Comparison of ENCODE assay signal across 12 cellular contexts in genomic region chr15:33069161-33069560, GRCh38.
DNase-seq lines count a peak whose midpoint lies in the region; ATAC-seq and TF ChIP-seq lines count a peak whose summit lies in the region.
"Had no signal": no experiment of that assay in that cellular context is flagged by ENCODE, and none has a peak within 500 bp of the region (broad histone marks: within the 10 kb centered on the region; RNA-seq: fewer than 3 reads in every experiment).

No MANE protein-coding gene starts in this region.

- TF ChIP-seq EP300 in stomach (IDR thresholded peaks at IDR 0.05) (no peak), ovary (IDR thresholded peaks at IDR 0.05) (no peak), esophagus muscularis mucosa (IDR thresholded peaks at IDR 0.05) (no peak)

- ATAC-seq in lower lobe of right lung, result no peak
- no peak for ATAC-seq in left cardiac atrium
- no peak for ATAC-seq in HG02798 (IDR thresholded peaks at IDR 0.05; ENCODE audit: poor library complexity, unreplicated experiment)
- ATAC-seq: GM12878 had no signal

- BruUV-seq in MCF 10A (replicated peaks; lab: Mats Ljungman, UMichigan), result no TSS peak

- H3K36me3 Mint-ChIP-seq in MCF 10A (ENCODE audit: insufficient read depth, unreplicated experiment), result peaks cover 4% of the 10 kb centered on the region
- H3K36me3 Mint-ChIP-seq: activated naive CD4-positive, alpha-beta T cell treated with anti-CD3 and anti-CD28 coated beads, Interleukin-2, amount 10 ng/mL, durations not matched to agents 7 days and 5 days had no signal

- H3K27ac Mint-ChIP-seq in MCF 10A (ENCODE audit: low read depth, unreplicated experiment), result peak overlapping the region; percentile 97
- H3K27ac Mint-ChIP-seq: activated naive CD4-positive, alpha-beta T cell treated with anti-CD3 and anti-CD28 coated beads, Interleukin-2, amount 10 ng/mL, durations not matched to agents 7 days and 5 days had no signal

- TF ChIP-seq POLR2A in stomach (IDR thresholded peaks at IDR 0.05), result no peak
- no peak for TF ChIP-seq POLR2A in ovary (IDR thresholded peaks at IDR 0.05)
- no peak for TF ChIP-seq POLR2A in esophagus muscularis mucosa (IDR thresholded peaks at IDR 0.05; ENCODE audit: low read depth)

- H3K27me3 Mint-ChIP-seq in MCF 10A (ENCODE audit: insufficient read depth, unreplicated experiment), result no peaks in the 10 kb centered on the region

- H3K4me3 ChIP-seq in HUES6 (ENCODE audit: low read depth, low read length) (peak overlapping the region; percentile 47; the same call in 1 of the 2 replicates), lower lobe of right lung (no peak overlapping the region), stomach (no peak overlapping the region), ovary (no peak overlapping the region), esophagus muscularis mucosa (no peak overlapping the region)
- H3K4me3 ChIP-seq: GM12878, SK-N-MC had no signal

- H3K4me1 ChIP-seq in HUES6 (ENCODE audit: control insufficient read depth, insufficient read depth, low read length) (peaks cover 42% of the 10 kb centered on the region), lower lobe of right lung (peaks cover 29% of the 10 kb centered on the region), stomach (peaks cover 0 to 47% (median 35%) of the 10 kb centered on the region in 4 donors), ovary (ENCODE audit: insufficient read depth) (no peaks in the 10 kb centered on the region), esophagus muscularis mucosa (peaks cover 0 to 8% (median 5%) of the 10 kb centered on the region in 4 donors)

- POLR2A ChIA-PET in MCF 10A (lab: Yijun Ruan, JAX), result interaction anchor here (0.7 to 1.4 kb wide), 7 partner anchors 10 to 100 kb away, joined by 3 to 6 read pairs (median 4); no protein-coding TSS in a partner anchor

- H3K9ac ChIP-seq in HUES6 (ENCODE audit: low read length), result peak overlapping the region; percentile 54

- no peak for DNase-seq in MCF 10A (ENCODE audit: unreplicated experiment)
- no peak for DNase-seq in lower lobe of right lung
- no peak for DNase-seq in stomach
- DNase-seq in ovary, result no peak
- no peak for DNase-seq in left cardiac atrium
- no peak for DNase-seq in esophagus muscularis mucosa (ENCODE audit: extremely low spot score)
- DNase-seq: activated naive CD4-positive, alpha-beta T cell treated with anti-CD3 and anti-CD28 coated beads, Interleukin-2, amount 10 ng/mL, durations not matched to agents 7 days and 5 days; stimulated activated CD4-positive, alpha-beta T cell treated with anti-CD3 and anti-CD28 coated beads, Interleukin-1b, Interleukin-23, amount 100 ng/mL, for 48 hours had no signal

- H3K9me3 Mint-ChIP-seq in MCF 10A (ENCODE audit: unreplicated experiment), result no peaks in the 10 kb centered on the region
- H3K9me3 Mint-ChIP-seq: activated naive CD4-positive, alpha-beta T cell treated with anti-CD3 and anti-CD28 coated beads, Interleukin-2, amount 10 ng/mL, durations not matched to agents 7 days and 5 days had no signal

- H3K36me3 ChIP-seq in HUES6 (ENCODE audit: control insufficient read depth, insufficient read depth, low read length) (no peaks in the 10 kb centered on the region), lower lobe of right lung (no peaks in the 10 kb centered on the region), stomach (no peaks in the 10 kb centered on the region), ovary (no peaks in the 10 kb centered on the region), esophagus muscularis mucosa (no peaks in the 10 kb centered on the region)

- CTCF ChIA-PET in MCF 10A (lab: Yijun Ruan, JAX), result interaction anchor here (1.0 to 1.9 kb wide), 7 partner anchors 9 to 950 kb away, joined by 3 to 9 read pairs (median 4); no protein-coding TSS in a partner anchor

- TF ChIP-seq CTCF in MCF 10A (IDR thresholded peaks at IDR 0.05; ENCODE audit: unreplicated experiment), result no peak
- TF ChIP-seq CTCF in lower lobe of right lung (IDR thresholded peaks at IDR 0.05), result no peak
- TF ChIP-seq CTCF in stomach (IDR thresholded peaks at IDR 0.05), result no peak
- TF ChIP-seq CTCF in ovary (IDR thresholded peaks at IDR 0.05), result no peak
- no peak for TF ChIP-seq CTCF in esophagus muscularis mucosa (IDR thresholded peaks at IDR 0.05)

- peak overlapping the region; percentile 88; the same call in 1 of the 2 replicates for H3K27ac ChIP-seq in HUES6 (ENCODE audit: low read depth, low read length)
- H3K27ac ChIP-seq in lower lobe of right lung, result peak overlapping the region; percentile 85
- peak overlapping the region; percentile 61 to 88 (median 82) for H3K27ac ChIP-seq in stomach
- H3K27ac ChIP-seq in ovary, result no peak overlapping the region
- H3K27ac ChIP-seq in esophagus muscularis mucosa (replicated peaks in 1 of 4), result no peak overlapping the region
- H3K27ac ChIP-seq: SK-N-MC had no signal

- intact Hi-C loops in MCF 10A (cut with micrococcal nuclease) (no loop called here), lower lobe of right lung (cut with DNase I) (no loop called here), stomach (cut with DNase I; ENCODE audit: low total_unique reads) (no loop called here), ovary (cut with DNase I) (no loop called here), left cardiac atrium (cut with DNase I) (no loop called here), esophagus muscularis mucosa (cut with DNase I) (no loop called here)

- H3K4me1 Mint-ChIP-seq in MCF 10A (ENCODE audit: insufficient read depth, unreplicated experiment), result peaks cover 28% of the 10 kb centered on the region

- no peaks in the 10 kb centered on the region for H3K27me3 ChIP-seq in HUES6 (ENCODE audit: control insufficient read depth, insufficient read depth, low read length)
- no peaks in the 10 kb centered on the region for H3K27me3 ChIP-seq in lower lobe of right lung (ENCODE audit: low read depth)
- H3K27me3 ChIP-seq in stomach, result no peaks in the 10 kb centered on the region
- H3K27me3 ChIP-seq in ovary, result no peaks in the 10 kb centered on the region
- no peaks in the 10 kb centered on the region for H3K27me3 ChIP-seq in esophagus muscularis mucosa

- H3K4me3 Mint-ChIP-seq in MCF 10A (ENCODE audit: unreplicated experiment), result peak overlapping the region; percentile 67
- H3K4me3 Mint-ChIP-seq: activated naive CD4-positive, alpha-beta T cell treated with anti-CD3 and anti-CD28 coated beads, Interleukin-2, amount 10 ng/mL, durations not matched to agents 7 days and 5 days had no signal

- H3K9me3 ChIP-seq in HUES6 (ENCODE audit: control insufficient read depth, insufficient read depth, low read depth, low read length), result no peaks in the 10 kb centered on the region
- no peaks in the 10 kb centered on the region for H3K9me3 ChIP-seq in lower lobe of right lung
- H3K9me3 ChIP-seq in stomach, result no peaks in the 10 kb centered on the region
- no peaks in the 10 kb centered on the region for H3K9me3 ChIP-seq in ovary
- no peaks in the 10 kb centered on the region for H3K9me3 ChIP-seq in esophagus muscularis mucosa

Comparison
In these comparisons a context has a peak if more than half of its experiments do, and no peak if none do; other contexts are left out.
1. H3K27ac ChIP-seq: peak in HUES6 (single experiment), lower lobe of right lung (single experiment) and stomach (5 of 5); none in ovary (0 of 2) and esophagus muscularis mucosa (0 of 4).